ENCODE assay signal across 27 cellular contexts in the genomic region with DNA sequence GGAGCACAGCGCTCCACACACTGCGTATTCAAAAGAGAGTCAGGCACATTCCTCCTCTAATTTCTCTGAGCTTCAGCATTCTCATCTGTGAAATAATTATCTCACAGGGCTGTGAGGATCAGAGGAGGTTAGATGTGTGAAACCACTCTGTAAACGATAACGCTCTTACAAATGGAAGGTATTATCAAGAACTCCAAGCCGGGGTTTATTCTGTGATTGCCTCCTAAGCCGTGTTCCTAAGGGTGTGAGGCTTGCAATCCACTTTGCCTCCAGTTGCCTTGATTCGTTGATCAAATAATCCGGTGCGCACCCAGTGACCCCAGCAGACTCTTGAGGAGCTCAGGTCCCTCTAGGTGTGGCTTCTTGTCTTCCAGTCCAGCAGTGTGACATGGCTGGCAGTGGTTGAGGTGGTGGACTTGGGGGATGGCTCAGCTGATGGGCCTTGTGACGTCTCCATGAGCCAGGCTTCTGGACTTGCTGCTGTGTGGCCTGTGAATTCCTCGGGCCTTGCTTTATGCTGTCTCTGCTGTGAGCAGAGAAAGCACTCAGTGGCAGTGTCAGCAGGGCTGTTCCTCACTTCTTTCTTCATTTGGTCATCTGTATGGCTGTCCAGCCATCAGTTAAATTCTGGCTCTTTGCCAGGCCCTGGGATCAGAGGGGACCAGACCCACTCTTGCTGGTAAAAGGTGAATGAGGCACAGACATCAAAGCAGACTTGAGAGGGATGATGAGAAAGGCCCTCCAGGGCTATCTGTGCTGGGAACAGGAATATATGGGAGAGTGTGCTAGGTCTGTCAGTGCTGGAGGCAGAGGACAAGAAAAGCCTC. TPM values are rescaled to one million over a fixed set of nuclear protein-coding genes. Genes with fewer than 3 reads are reported as not detected.
DNase-seq lines count a peak whose midpoint lies in the region; ATAC-seq and TF ChIP-seq lines count a peak whose summit lies in the region.
"Had no signal": no experiment of that assay in that cellular context is flagged by ENCODE, and none has a peak within 500 bp of the region (broad histone marks: within the 10 kb centered on the region; RNA-seq: fewer than 3 reads in every experiment).

No MANE protein-coding gene starts in this region.

- no peak for DNase-seq in activated naive CD4-positive, alpha-beta T cell treated with anti-CD3 and anti-CD28 coated beads, Interleukin-2, amount 50 U/mL, for 72 hours (ENCODE audit: low spot score in 2 of 2)
- no peak for DNase-seq in activated naive CD4-positive, alpha-beta T cell treated with anti-CD3 and anti-CD28 coated beads for 36 hours
- DNase-seq in WTC11 (ENCODE audit: low spot score) (no peak), smooth muscle cell (lab: John Stamatoyannopoulos, UW; ENCODE audit: unreplicated experiment) (no peak), suprapubic skin (ENCODE audit: low spot score in 2 of 2) (no peak), NCI-H187 treated with DMSO at 0.1 percent for 48 hours (lab: John Stamatoyannopoulos, UW) (no peak)
- DNase-seq: 8988T; activated CD4-positive, alpha-beta T cell treated with anti-CD3 and anti-CD28 coated beads, Interleukin-2, amount 50 U/mL, for 1 hour; activated CD8-positive, alpha-beta memory T cell treated with anti-CD3 and anti-CD28 coated beads, Interleukin-2, amount 10 ng/mL, durations not matched to agents 7 days and 5 days; activated naive CD4-positive, alpha-beta T cell treated with Interleukin-2 at 50 U/mL for 16 hours; activated T-cell treated with anti-CD3 and anti-CD28 coated beads, Interleukin-2, amount 50 U/mL, for 72 hours; brain microvascular endothelial cell; CD4-positive, alpha-beta T cell; H7; kidney glomerular epithelial cell; MM.1S; NCI-H2081; NCI-H748 treated with DMSO at 0.1 percent for 48 hours; stimulated activated naive CD8-positive, alpha-beta T cell treated with anti-CD3 and anti-CD28 coated beads, Interleukin-15, amount 100 ng/mL, for 72 hours; T-helper 2 cell had no signal

- H3K27me3 ChIP-seq in liver (ENCODE audit: control insufficient read depth in 4 of 4, insufficient read depth in 4 of 4, low read length in 3 of 4), result no peaks in the 10 kb centered on the region
- no peaks in the 10 kb centered on the region for H3K27me3 ChIP-seq in smooth muscle cell (ENCODE audit: low read depth)
- no peaks in the 10 kb centered on the region for H3K27me3 ChIP-seq in suprapubic skin
- H3K27me3 ChIP-seq: brain microvascular endothelial cell, SJSA1, tibial nerve had no signal

- no peak for TF ChIP-seq POLR2A in suprapubic skin (IDR thresholded peaks at IDR 0.05)

- POLR2A ChIA-PET in WTC11 (lab: Charles Lee), result no interaction called here

- H3F3A ChIP-seq in smooth muscle cell (ENCODE audit: low read depth), result peaks cover 17% of the 10 kb centered on the region

- intact Hi-C loops in activated naive CD4-positive, alpha-beta T cell treated with anti-CD3 and anti-CD28 coated beads for 36 hours (cut with micrococcal nuclease), result no loop called here

- H3K27ac Mint-ChIP-seq in activated naive CD4-positive, alpha-beta T cell treated with anti-CD3 and anti-CD28 coated beads, Interleukin-2, amount 50 U/mL, for 72 hours, result peak overlapping the region; percentile 19 to 53
- no peak overlapping the region for H3K27ac Mint-ChIP-seq in activated naive CD4-positive, alpha-beta T cell treated with anti-CD3 and anti-CD28 coated beads for 36 hours
- H3K27ac Mint-ChIP-seq in WTC11, result peak overlapping the region; percentile 29; the same call in 1 of the 2 replicates
- H3K27ac Mint-ChIP-seq: activated CD8-positive, alpha-beta memory T cell treated with anti-CD3 and anti-CD28 coated beads, Interleukin-2, amount 10 ng/mL, durations not matched to agents 7 days and 5 days; activated T-cell treated with anti-CD3 and anti-CD28 coated beads, Interleukin-2, amount 50 U/mL, for 72 hours; CD4-positive, alpha-beta T cell had no signal

- H3K27me3 Mint-ChIP-seq in activated naive CD4-positive, alpha-beta T cell treated with anti-CD3 and anti-CD28 coated beads for 36 hours (ENCODE audit: low read depth), result no peaks in the 10 kb centered on the region
- H3K27me3 Mint-ChIP-seq in WTC11 (ENCODE audit: low read depth), result no peaks in the 10 kb centered on the region
- H3K27me3 Mint-ChIP-seq: activated CD8-positive, alpha-beta memory T cell treated with anti-CD3 and anti-CD28 coated beads, Interleukin-2, amount 10 ng/mL, durations not matched to agents 7 days and 5 days; CD4-positive, alpha-beta T cell; stimulated activated naive CD8-positive, alpha-beta T cell treated with anti-CD3 and anti-CD28 coated beads, Interleukin-15, amount 100 ng/mL, for 72 hours had no signal

- peaks cover 4% of the 10 kb centered on the region for H4K20me1 ChIP-seq in smooth muscle cell (ENCODE audit: low read depth)

- no peaks in the 10 kb centered on the region for H3K9me3 ChIP-seq in liver (ENCODE audit: control insufficient read depth in 4 of 4, low read length in 3 of 4)
- no peaks in the 10 kb centered on the region for H3K9me3 ChIP-seq in smooth muscle cell (replicated peaks; ENCODE audit: low read depth)
- no peaks in the 10 kb centered on the region for H3K9me3 ChIP-seq in suprapubic skin
- H3K9me3 ChIP-seq: prostate gland, SJSA1, tibial nerve had no signal

- CTCF ChIA-PET in activated naive CD4-positive, alpha-beta T cell treated with anti-CD3 and anti-CD28 coated beads for 36 hours (lab: Charles Lee), result interaction anchor here (1.1 to 2.3 kb wide), 3 partner anchors 9 to 252 kb away, joined by 3 to 11 read pairs (median 4); no protein-coding TSS in a partner anchor
- CTCF ChIA-PET in WTC11 (lab: Charles Lee), result interaction anchor here (3.8 kb wide), 1 partner anchor 10 kb away, joined by 30 read pairs; no protein-coding TSS in a partner anchor

- no peak overlapping the region for H3K4me3 Mint-ChIP-seq in activated naive CD4-positive, alpha-beta T cell treated with anti-CD3 and anti-CD28 coated beads for 36 hours
- H3K4me3 Mint-ChIP-seq in WTC11, result no peak overlapping the region
- H3K4me3 Mint-ChIP-seq: activated CD8-positive, alpha-beta memory T cell treated with anti-CD3 and anti-CD28 coated beads, Interleukin-2, amount 10 ng/mL, durations not matched to agents 7 days and 5 days; activated T-cell treated with anti-CD3 and anti-CD28 coated beads, Interleukin-2, amount 50 U/mL, for 72 hours; CD4-positive, alpha-beta T cell; stimulated activated naive CD8-positive, alpha-beta T cell treated with anti-CD3 and anti-CD28 coated beads, Interleukin-15, amount 100 ng/mL, for 72 hours had no signal

- 95% methylated on average over 11 of the region's 11 CpGs for WGBS in liver
- WGBS in smooth muscle cell (ENCODE audit: low lambda C conversion rate), result 48% methylated on average over 11 of the region's 11 CpGs
- 94% methylated on average over 11 of the region's 11 CpGs for WGBS in suprapubic skin

- no peaks in the 10 kb centered on the region for H3K36me3 Mint-ChIP-seq in activated naive CD4-positive, alpha-beta T cell treated with anti-CD3 and anti-CD28 coated beads, Interleukin-2, amount 50 U/mL, for 72 hours
- H3K36me3 Mint-ChIP-seq in activated naive CD4-positive, alpha-beta T cell treated with anti-CD3 and anti-CD28 coated beads for 36 hours (ENCODE audit: low read depth), result peaks cover under 1% of the 10 kb centered on the region
- no peaks in the 10 kb centered on the region for H3K36me3 Mint-ChIP-seq in WTC11
- H3K36me3 Mint-ChIP-seq: activated CD8-positive, alpha-beta memory T cell treated with anti-CD3 and anti-CD28 coated beads, Interleukin-2, amount 10 ng/mL, durations not matched to agents 7 days and 5 days had no signal

- H3K4me1 Mint-ChIP-seq in activated naive CD4-positive, alpha-beta T cell treated with anti-CD3 and anti-CD28 coated beads for 36 hours (ENCODE audit: low read depth), result peaks cover 3% of the 10 kb centered on the region
- H3K4me1 Mint-ChIP-seq in WTC11, result peaks cover 44% of the 10 kb centered on the region
- H3K4me1 Mint-ChIP-seq: activated CD8-positive, alpha-beta memory T cell treated with anti-CD3 and anti-CD28 coated beads, Interleukin-2, amount 10 ng/mL, durations not matched to agents 7 days and 5 days had no signal

- H3K27ac ChIP-seq in liver (ENCODE audit: low read depth in 1 of 2, low read length in 2 of 2) (peak overlapping the region in 1 of 2 donors; percentile 66), smooth muscle cell (ENCODE audit: low read depth) (peak overlapping the region; percentile 87), suprapubic skin (no peak overlapping the region)
- H3K27ac ChIP-seq: brain microvascular endothelial cell, KMS-11, prostate gland, SJSA1, tibial nerve, VCaP had no signal

- TF ChIP-seq CTCF in WTC11 (IDR thresholded peaks at IDR 0.05) (no peak), liver (IDR thresholded peaks at IDR 0.05; ENCODE audit: low read depth, low read length, missing input control) (peak; percentile 2), smooth muscle cell (IDR thresholded peaks at IDR 0.05; ENCODE audit: borderline replicate concordance, insufficient read depth, poor library complexity, severe bottlenecking) (no peak), suprapubic skin (IDR thresholded peaks at IDR 0.05) (no peak)

- no peak overlapping the region for H2AFZ ChIP-seq in smooth muscle cell (ENCODE audit: low read depth)

- H3K36me3 ChIP-seq in liver (ENCODE audit: control insufficient read depth in 4 of 4, insufficient read depth in 3 of 4, low read depth in 1 of 4, low read length in 3 of 4) (no peaks in the 10 kb centered on the region), smooth muscle cell (ENCODE audit: low read depth) (no peaks in the 10 kb centered on the region), suprapubic skin (peaks cover 3% of the 10 kb centered on the region)
- H3K36me3 ChIP-seq: brain microvascular endothelial cell, prostate gland, SJSA1 had no signal

- H3K4me2 ChIP-seq in smooth muscle cell, result peak overlapping the region; percentile 70
- H3K4me2 ChIP-seq: KMS-11 had no signal

- no peak for TF ChIP-seq RAD21 in liver (IDR thresholded peaks at IDR 0.05)

- ATAC-seq in activated naive CD4-positive, alpha-beta T cell treated with anti-CD3 and anti-CD28 coated beads, Interleukin-2, amount 50 U/mL, for 72 hours, result no peak
- no peak for ATAC-seq in WTC11
- ATAC-seq in GM18858 (IDR thresholded peaks at IDR 0.05; ENCODE audit: unreplicated experiment), result no peak
- ATAC-seq: activated CD8-positive, alpha-beta memory T cell treated with anti-CD3 and anti-CD28 coated beads, Interleukin-2, amount 10 ng/mL, durations not matched to agents 7 days and 5 days; activated T-cell treated with anti-CD3 and anti-CD28 coated beads, Interleukin-2, amount 50 U/mL, for 72 hours; stimulated activated naive CD8-positive, alpha-beta T cell treated with anti-CD3 and anti-CD28 coated beads, Interleukin-15, amount 100 ng/mL, for 72 hours had no signal

- no peak for TF ChIP-seq EP300 in suprapubic skin (IDR thresholded peaks at IDR 0.05)

- H3K4me1 ChIP-seq in liver (ENCODE audit: control insufficient read depth in 4 of 4, insufficient read depth in 4 of 4, low read length in 3 of 4) (peaks cover 8 to 22% (median 13%) of the 10 kb centered on the region in 4 donors), smooth muscle cell (ENCODE audit: low read depth) (peaks cover 49% of the 10 kb centered on the region), suprapubic skin (peaks cover 3% of the 10 kb centered on the region)
- H3K4me1 ChIP-seq: SJSA1 had no signal

- no peak overlapping the region for H3K9ac ChIP-seq in liver (ENCODE audit: low read depth in 1 of 2, low read length in 2 of 2)
- H3K9ac ChIP-seq in smooth muscle cell (ENCODE audit: low read depth), result no peak overlapping the region
- H3K9ac ChIP-seq: KMS-11 had no signal

- H3K79me2 ChIP-seq in smooth muscle cell (ENCODE audit: low read depth), result peaks cover 13% of the 10 kb centered on the region

- H3K9me3 Mint-ChIP-seq in activated naive CD4-positive, alpha-beta T cell treated with anti-CD3 and anti-CD28 coated beads, Interleukin-2, amount 50 U/mL, for 72 hours, result no peaks in the 10 kb centered on the region
- H3K9me3 Mint-ChIP-seq in activated naive CD4-positive, alpha-beta T cell treated with anti-CD3 and anti-CD28 coated beads for 36 hours, result no peaks in the 10 kb centered on the region
- H3K9me3 Mint-ChIP-seq in WTC11, result no peaks in the 10 kb centered on the region
- H3K9me3 Mint-ChIP-seq: activated T-cell treated with anti-CD3 and anti-CD28 coated beads, Interleukin-2, amount 50 U/mL, for 72 hours; CD4-positive, alpha-beta T cell; stimulated activated naive CD8-positive, alpha-beta T cell treated with anti-CD3 and anti-CD28 coated beads, Interleukin-15, amount 100 ng/mL, for 72 hours had no signal

- H3K4me3 ChIP-seq in liver (ENCODE audit: low read depth in 1 of 3, low read length in 3 of 3) (no peak overlapping the region), smooth muscle cell (no peak overlapping the region), suprapubic skin (no peak overlapping the region)
- H3K4me3 ChIP-seq: prostate gland, SJSA1, tibial nerve had no signal

RNA-seq across cellular contexts. Expression of a gene that starts 17.8 kb away (rescaled TPM):
- 1 to 10 TPM; 3.6 to 7.4 TPM for total RNA-seq in activated naive CD4-positive, alpha-beta T cell treated with anti-CD3 and anti-CD28 coated beads, Interleukin-2, amount 50 U/mL, for 72 hours
- total RNA-seq in activated naive CD4-positive, alpha-beta T cell treated with anti-CD3 and anti-CD28 coated beads for 36 hours, result 1 to 10 TPM; 6.0 to 6.6 TPM
- total RNA-seq in WTC11 (2021), result 7.6 to 9.0 TPM (median 8.0 TPM) in 3 replicates
- total RNA-seq in liver, result 1 to 10 TPM; 5.1 to 8.3 TPM
- polyA plus RNA-seq in liver, result 1 to 10 TPM; 3.2 to 5.0 TPM
- total RNA-seq in smooth muscle cell, result 8.8 and 9.8 TPM in 2 replicates
- polyA plus RNA-seq in smooth muscle cell, result 15.8 and 15.9 TPM in 2 replicates
- total RNA-seq in suprapubic skin, result 10 to 100 TPM in 2 of 4 donors, 1 to 10 TPM in 2; 7.4 to 16.0 (median 10.6) TPM
